ENCODE assay signal across 8 cellular contexts in genomic region chr4:140152760-140153418, GRCh38. TPM values are rescaled to one million over a fixed set of nuclear protein-coding genes. Genes with fewer than 3 reads are reported as not detected.
DNase-seq lines count a peak whose midpoint lies in the region; ATAC-seq and TF ChIP-seq lines count a peak whose summit lies in the region.

No MANE protein-coding gene starts in this region.

- H3K27ac ChIP-seq in CD4-positive, alpha-beta T cell (ENCODE audit: low read depth, low read length): peak overlapping the region; percentile 89
- peak overlapping the region; percentile 97 to 99 for H3K27ac ChIP-seq in left lung

- H3K4me1 Mint-ChIP-seq in CD4-positive, alpha-beta T cell (ENCODE audit: low read depth): peaks cover 45% of the 10 kb centered on the region
- H3K4me1 Mint-ChIP-seq in dendritic cell treated with granulocyte-macrophage colony-stimulating factor and Interleukin-4, amounts not matched to agents 40 ng/mL and 50 ng/mL, for 4 days (ENCODE audit: low read depth): peaks cover 28% of the 10 kb centered on the region

- in situ Hi-C loops in KBM-7 (cut with MboI; ENCODE audit: low pct_unique_long_range_greater_than_20kb, low sequenced_read_pairs): no loop called here

- peaks cover 4 to 35% of the 10 kb centered on the region in 2 donors for H3K4me1 ChIP-seq in left lung

- ATAC-seq in CD4-positive, alpha-beta T cell (ENCODE audit: poor library complexity): no peak
- ATAC-seq in left lung (peak; percentile 1), HG02642 (IDR thresholded peaks at IDR 0.05; ENCODE audit: poor library complexity, unreplicated experiment) (no peak), HG03108 (IDR thresholded peaks at IDR 0.05; ENCODE audit: unreplicated experiment) (no peak)

- H3K9me3 Mint-ChIP-seq in CD4-positive, alpha-beta T cell: no peaks in the 10 kb centered on the region
- no peaks in the 10 kb centered on the region for H3K9me3 Mint-ChIP-seq in dendritic cell treated with granulocyte-macrophage colony-stimulating factor and Interleukin-4, amounts not matched to agents 40 ng/mL and 50 ng/mL, for 4 days

- H3K4me3 ChIP-seq in left lung: peak overlapping the region; percentile 53 to 69

- no peaks in the 10 kb centered on the region for H3K36me3 ChIP-seq in left lung

- peaks cover 36% of the 10 kb centered on the region for H3K36me3 Mint-ChIP-seq in CD4-positive, alpha-beta T cell (ENCODE audit: low read depth)
- H3K36me3 Mint-ChIP-seq in dendritic cell treated with granulocyte-macrophage colony-stimulating factor and Interleukin-4, amounts not matched to agents 40 ng/mL and 50 ng/mL, for 4 days (ENCODE audit: low read depth): peaks cover 40% of the 10 kb centered on the region

- CTCF ChIA-PET in CD4-positive, alpha-beta T cell (lab: Charles Lee): interaction anchor here (1.3 to 3.8 kb wide), 2 partner anchors 81 to 100 kb away, joined by 3 to 11 read pairs; no protein-coding TSS in a partner anchor

- H3K27ac Mint-ChIP-seq in CD4-positive, alpha-beta T cell: peak overlapping the region; percentile 97
- H3K27ac Mint-ChIP-seq in dendritic cell treated with granulocyte-macrophage colony-stimulating factor and Interleukin-4, amounts not matched to agents 40 ng/mL and 50 ng/mL, for 4 days: peak overlapping the region; percentile 96

- no peaks in the 10 kb centered on the region for H3K9me3 ChIP-seq in CD4-positive, alpha-beta T cell (ENCODE audit: control insufficient read depth, low read length)
- H3K9me3 ChIP-seq in left lung: no peaks in the 10 kb centered on the region

- peak overlapping the region; percentile 97 for H3K4me3 Mint-ChIP-seq in CD4-positive, alpha-beta T cell
- peak overlapping the region; percentile 92 for H3K4me3 Mint-ChIP-seq in dendritic cell treated with granulocyte-macrophage colony-stimulating factor and Interleukin-4, amounts not matched to agents 40 ng/mL and 50 ng/mL, for 4 days

- intact Hi-C loops in CD4-positive, alpha-beta T cell (cut with DNase I, micrococcal nuclease): loop anchor here (5.0 to 10.0 kb wide), 9 partner anchors 101 to 851 kb away; partner anchors contain the start of genes ELMOD2 (in 2 of the 2), NAA15 (in 1 of the 2), NDUFC1 (in 1 of the 2) and RAB33B (in 1 of the 2)
- intact Hi-C loops in dendritic cell treated with granulocyte-macrophage colony-stimulating factor and Interleukin-4, amounts not matched to agents 40 ng/mL and 50 ng/mL, for 4 days (cut with micrococcal nuclease): loop anchor here (10.0 kb wide), 2 partner anchors 418 to 598 kb away; partner anchors contain the start of gene SETD7
- intact Hi-C loops in left lung (cut with DNase I): loop anchor here in 1 of 2 donors (5.0 kb wide), 3 partner anchors 99 to 416 kb away; no protein-coding TSS in a partner anchor

- TF ChIP-seq CTCF in CD4-positive, alpha-beta T cell (IDR thresholded peaks at IDR 0.05): no peak
- no peak for TF ChIP-seq CTCF in left lung (IDR thresholded peaks at IDR 0.05)

- H3K27me3 Mint-ChIP-seq in CD4-positive, alpha-beta T cell: no peaks in the 10 kb centered on the region
- H3K27me3 Mint-ChIP-seq in dendritic cell treated with granulocyte-macrophage colony-stimulating factor and Interleukin-4, amounts not matched to agents 40 ng/mL and 50 ng/mL, for 4 days: no peaks in the 10 kb centered on the region

- peak; percentile 2 to 58 (median 34) for DNase-seq in CD4-positive, alpha-beta T cell
- peak; percentile 54 for DNase-seq in KBM-7
- DNase-seq in activated CD4-positive, alpha-beta T cell treated with anti-CD3 and anti-CD28 coated beads for 48 hours: peak; percentile 59
- peak; percentile 67 to 91 for DNase-seq in left lung
- DNase-seq in stimulated activated CD4-positive, alpha-beta T cell treated with anti-CD3 and anti-CD28 coated beads, Interleukin-2, amount 100 ng/mL, for 4 hours (ENCODE audit: low read depth): peak; percentile 19

- no peaks in the 10 kb centered on the region for H3K27me3 ChIP-seq in CD4-positive, alpha-beta T cell (ENCODE audit: control insufficient read depth, insufficient read depth, low read length)
- H3K27me3 ChIP-seq in left lung: no peaks in the 10 kb centered on the region

- POLR2A ChIA-PET in CD4-positive, alpha-beta T cell (lab: Charles Lee): interaction anchor here (1.0 to 5.4 kb wide), 19 partner anchors 9 to 597 kb away, joined by 3 to 58 read pairs (median 5); partner anchors contain the start of genes SCOC and SETD7

RNA-seq across cellular contexts. Expression of gene MAML3, which starts 1.1 kb away (rescaled TPM):
- 1 to 10 TPM; 2.5 to 2.9 TPM for total RNA-seq in CD4-positive, alpha-beta T cell
- 10 to 100 TPM in 1 of 2 donors, 1 to 10 TPM in 1; 5.8 to 10.3 TPM for total RNA-seq in left lung

Comparison
In these comparisons a context has a peak if more than half of its experiments do, and no peak if none do; other contexts are left out.
1. DNase-seq: peak in every context shown above with its lines; median percentile 79 in left lung; 59 in activated CD4-positive, alpha-beta T cell treated with anti-CD3 and anti-CD28 coated beads for 48 hours; 54 in KBM-7; 34 in CD4-positive, alpha-beta T cell; 19 in stimulated activated CD4-positive, alpha-beta T cell treated with anti-CD3 and anti-CD28 coated beads, Interleukin-2, amount 100 ng/mL, for 4 hours.